In the genomic region with DNA sequence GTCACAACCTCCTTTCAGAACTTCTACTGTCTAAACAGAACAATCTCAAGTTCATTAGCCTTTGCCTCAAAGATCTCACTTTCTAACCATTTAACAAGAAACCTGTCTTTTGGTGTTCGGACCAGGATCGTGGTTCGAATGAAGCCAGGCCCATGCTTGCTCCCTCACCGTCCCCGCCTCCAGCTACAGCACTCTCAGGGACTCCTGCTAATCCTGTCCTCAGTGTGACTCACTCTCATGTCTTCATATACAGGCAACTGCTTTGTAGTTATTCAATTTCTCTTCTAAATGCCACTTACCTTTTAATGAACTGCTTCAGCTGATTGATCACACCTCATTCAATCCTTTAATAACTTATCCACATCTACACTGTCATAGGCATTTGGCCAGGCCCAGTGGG, we compare ENCODE assay signal across 12 cellular contexts. TPM values are rescaled to one million over a fixed set of nuclear protein-coding genes. Genes with fewer than 3 reads are reported as not detected.
DNase-seq lines count a peak whose midpoint lies in the region; ATAC-seq and TF ChIP-seq lines count a peak whose summit lies in the region.
"Had no signal": no experiment of that assay in that cellular context is flagged by ENCODE, and none has a peak within 500 bp of the region (broad histone marks: within the 10 kb centered on the region; RNA-seq: fewer than 3 reads in every experiment).

No MANE protein-coding gene starts in this region.

- CTCF ChIA-PET in RWPE1 (lab: Yijun Ruan, JAX): interaction anchor here (0.6 kb wide), 1 partner anchor 235 kb away, joined by 3 read pairs; no protein-coding TSS in a partner anchor

- no peaks in the 10 kb centered on the region for H3K27me3 Mint-ChIP-seq in activated T-cell treated with anti-CD3 and anti-CD28 coated beads, Interleukin-2, amount 50 U/mL, for 72 hours (ENCODE audit: low read depth)

- ATAC-seq in activated T-cell treated with anti-CD3 and anti-CD28 coated beads, Interleukin-2, amount 50 U/mL, for 72 hours (replicated peaks in 1 of 2): peak in 1 of 2 donors; percentile 52
- ATAC-seq in esophagus mucosa (peak; percentile 85), GM18520 (IDR thresholded peaks at IDR 0.05; ENCODE audit: unreplicated experiment) (no peak), GM21529 (IDR thresholded peaks at IDR 0.05; ENCODE audit: unreplicated experiment) (no peak)
- ATAC-seq in stimulated activated naive CD8-positive, alpha-beta T cell treated with anti-CD3 and anti-CD28 coated beads, Interleukin-15, Interleukin-2, amounts not matched to agents 100 U/mL and 50 U/mL, for 24 hours: peak; percentile 62

- peaks cover 64% of the 10 kb centered on the region for H3K4me1 Mint-ChIP-seq in activated T-cell treated with anti-CD3 and anti-CD28 coated beads, Interleukin-2, amount 50 U/mL, for 72 hours (ENCODE audit: low read depth)

- H3K4me3 Mint-ChIP-seq in activated T-cell treated with anti-CD3 and anti-CD28 coated beads, Interleukin-2, amount 50 U/mL, for 72 hours: peak overlapping the region; percentile 58 to 76

- H3K27ac Mint-ChIP-seq in activated T-cell treated with anti-CD3 and anti-CD28 coated beads, Interleukin-2, amount 50 U/mL, for 72 hours: peak overlapping the region; percentile 62

- DNase-seq in activated T-cell treated with anti-CD3 and anti-CD28 coated beads, Interleukin-2, amount 50 U/mL, for 72 hours: no peak
- DNase-seq in activated T-cell treated with anti-CD3 and anti-CD28 coated beads for 4 hours: no peak
- DNase-seq in RWPE1 (ENCODE audit: low spot score): no peak
- DNase-seq in stimulated activated naive CD8-positive, alpha-beta T cell treated with anti-CD3 and anti-CD28 coated beads, Interleukin-15, Interleukin-2, amounts not matched to agents 100 U/mL and 50 U/mL, for 24 hours: no peak
- no peak for DNase-seq in NCI-H69 (lab: John Stamatoyannopoulos, UW)
- DNase-seq: amniotic stem cell, erythroblast, NCI-H1092 treated with DMSO at 0.1 percent for 48 hours, pancreas had no signal

- H3K9me3 Mint-ChIP-seq in activated T-cell treated with anti-CD3 and anti-CD28 coated beads, Interleukin-2, amount 50 U/mL, for 72 hours: no peaks in the 10 kb centered on the region

- POLR2A ChIA-PET in RWPE1 (lab: Yijun Ruan, JAX; ENCODE audit: low non-redundant PET): no interaction called here

- peaks cover 6 to 13% of the 10 kb centered on the region in 2 donors for H3K36me3 Mint-ChIP-seq in activated T-cell treated with anti-CD3 and anti-CD28 coated beads, Interleukin-2, amount 50 U/mL, for 72 hours (ENCODE audit: insufficient read depth in 2 of 2)

- peak overlapping the region; percentile 63 for H3K27ac ChIP-seq in RWPE1
- H3K27ac ChIP-seq: pancreas had no signal

- TF ChIP-seq CTCF in RWPE1 (conservative IDR thresholded peaks at IDR 0.05; ENCODE audit: low read depth): no peak

RNA-seq across cellular contexts. Expression of a gene that starts 15.8 kb away (rescaled TPM):
- total RNA-seq in activated T-cell treated with anti-CD3 and anti-CD28 coated beads, Interleukin-2, amount 50 U/mL, for 72 hours: 10 to 100 TPM; 14.6 to 18.5 TPM
- 21.9 TPM for total RNA-seq in esophagus mucosa

Comparison
In these comparisons a context has a peak if more than half of its experiments do, and no peak if none do; other contexts are left out.
1. ATAC-seq: peak in esophagus mucosa (single experiment) and stimulated activated naive CD8-positive, alpha-beta T cell treated with anti-CD3 and anti-CD28 coated beads, Interleukin-15, Interleukin-2, amounts not matched to agents 100 U/mL and 50 U/mL, for 24 hours (single experiment); none in GM18520 (single experiment) and GM21529 (single experiment).